24 cellular contexts compared by ENCODE assay signal in genomic region chr13:55569082-55569481, GRCh38.
"Had no signal": no experiment of that assay in that cellular context is flagged by ENCODE, and none has a peak within 500 bp of the region (broad histone marks: within the 10 kb centered on the region; RNA-seq: fewer than 3 reads in every experiment).

No MANE protein-coding gene starts in this region.

- H3K27me3 Mint-ChIP-seq: stimulated activated memory B cell treated with anti-CD40 and anti-IgM and Interleukin-4, amounts not matched to agents 10 μg/mL and 1 μg/mL and 100 μg/mL, for 72 hours; stimulated activated naive B cell treated with anti-CD40 and anti-IgM and Interleukin-4, amounts not matched to agents 10 μg/mL and 1 μg/mL and 100 μg/mL, for 72 hours; stimulated activated naive CD8-positive, alpha-beta T cell treated with anti-CD3 and anti-CD28 coated beads, Interleukin-15, amount 100 ng/mL, for 72 hours; stimulated activated naive CD8-positive, alpha-beta T cell treated with anti-CD3 and anti-CD28 coated beads, Interleukin-15, Interleukin-2, amounts not matched to agents 100 ng/mL and 50 ng/mL, for 24 hours; type B pancreatic cell had no signal

- H3K27ac Mint-ChIP-seq: stimulated activated effector memory CD8-positive, alpha-beta T cell treated with anti-CD3 and anti-CD28 coated beads, Interleukin-12 subunit alpha, Interleukin-12 subunit beta, amount 100 ng/mL, for 72 hours; stimulated activated memory B cell treated with anti-CD40 and anti-IgM and Interleukin-4, amounts not matched to agents 10 μg/mL and 1 μg/mL and 100 μg/mL, for 72 hours; stimulated activated naive B cell treated with anti-CD40 and anti-IgM and Interleukin-4, amounts not matched to agents 10 μg/mL and 1 μg/mL and 100 μg/mL, for 72 hours; stimulated activated naive CD8-positive, alpha-beta T cell treated with anti-CD3 and anti-CD28 coated beads, Interleukin-15, amount 100 ng/mL, for 72 hours; stimulated activated naive CD8-positive, alpha-beta T cell treated with anti-CD3 and anti-CD28 coated beads, Interleukin-15, Interleukin-2, amounts not matched to agents 100 ng/mL and 50 ng/mL, for 24 hours; type B pancreatic cell had no signal

- H3K4me3 Mint-ChIP-seq: stimulated activated effector memory CD8-positive, alpha-beta T cell treated with anti-CD3 and anti-CD28 coated beads, Interleukin-12 subunit alpha, Interleukin-12 subunit beta, amount 100 ng/mL, for 72 hours; stimulated activated memory B cell treated with anti-CD40 and anti-IgM and Interleukin-4, amounts not matched to agents 10 μg/mL and 1 μg/mL and 100 μg/mL, for 72 hours; stimulated activated naive B cell treated with anti-CD40 and anti-IgM and Interleukin-4, amounts not matched to agents 10 μg/mL and 1 μg/mL and 100 μg/mL, for 72 hours; stimulated activated naive CD8-positive, alpha-beta T cell treated with anti-CD3 and anti-CD28 coated beads, Interleukin-15, amount 100 ng/mL, for 72 hours; stimulated activated naive CD8-positive, alpha-beta T cell treated with anti-CD3 and anti-CD28 coated beads, Interleukin-15, Interleukin-2, amounts not matched to agents 100 ng/mL and 50 ng/mL, for 24 hours; type B pancreatic cell had no signal

- H3K4me1 Mint-ChIP-seq: stimulated activated effector memory CD8-positive, alpha-beta T cell treated with anti-CD3 and anti-CD28 coated beads, Interleukin-12 subunit alpha, Interleukin-12 subunit beta, amount 100 ng/mL, for 72 hours; stimulated activated memory B cell treated with anti-CD40 and anti-IgM and Interleukin-4, amounts not matched to agents 10 μg/mL and 1 μg/mL and 100 μg/mL, for 72 hours; stimulated activated naive B cell treated with anti-CD40 and anti-IgM and Interleukin-4, amounts not matched to agents 10 μg/mL and 1 μg/mL and 100 μg/mL, for 72 hours; stimulated activated naive CD8-positive, alpha-beta T cell treated with anti-CD3 and anti-CD28 coated beads, Interleukin-15, amount 100 ng/mL, for 72 hours had no signal

- H3K9me3 Mint-ChIP-seq: stimulated activated naive CD8-positive, alpha-beta T cell treated with anti-CD3 and anti-CD28 coated beads, Interleukin-15, Interleukin-2, amounts not matched to agents 100 ng/mL and 50 ng/mL, for 24 hours; type B pancreatic cell had no signal

- ATAC-seq: stimulated activated effector memory CD8-positive, alpha-beta T cell treated with anti-CD3 and anti-CD28 coated beads, Interleukin-12 subunit alpha, Interleukin-12 subunit beta, amount 100 ng/mL, for 72 hours; stimulated activated memory B cell treated with anti-CD40 and anti-IgM and Interleukin-4, amounts not matched to agents 10 μg/mL and 1 μg/mL and 100 μg/mL, for 72 hours; stimulated activated naive B cell treated with anti-CD40 and anti-IgM and Interleukin-4, amounts not matched to agents 10 μg/mL and 1 μg/mL and 100 μg/mL, for 72 hours; stimulated activated naive CD8-positive, alpha-beta T cell treated with anti-CD3 and anti-CD28 coated beads, Interleukin-15, amount 100 ng/mL, for 72 hours; stimulated activated naive CD8-positive, alpha-beta T cell treated with anti-CD3 and anti-CD28 coated beads, Interleukin-15, Interleukin-2, amounts not matched to agents 100 U/mL and 50 U/mL, for 24 hours; upper lobe of right lung had no signal

- H3K36me3 Mint-ChIP-seq: stimulated activated effector memory CD8-positive, alpha-beta T cell treated with anti-CD3 and anti-CD28 coated beads, Interleukin-12 subunit alpha, Interleukin-12 subunit beta, amount 100 ng/mL, for 72 hours; stimulated activated memory B cell treated with anti-CD40 and anti-IgM and Interleukin-4, amounts not matched to agents 10 μg/mL and 1 μg/mL and 100 μg/mL, for 72 hours; stimulated activated naive B cell treated with anti-CD40 and anti-IgM and Interleukin-4, amounts not matched to agents 10 μg/mL and 1 μg/mL and 100 μg/mL, for 72 hours; type B pancreatic cell had no signal

- DNase-seq: stimulated activated CD4-positive, alpha-beta T cell treated with anti-CD3 and anti-CD28 coated beads, Interleukin-2, amount 100 ng/mL, for 48 hours; stimulated activated CD4-positive, alpha-beta T cell treated with anti-CD3 and anti-CD28 coated beads, Interleukin-4, amount 100 ng/mL, for 1 hour; stimulated activated CD4-positive, alpha-beta T cell treated with anti-CD3 and anti-CD28 coated beads, Interleukin-4, amount 100 ng/mL, for 24 hours; stimulated activated CD4-positive, alpha-beta T cell treated with anti-CD3 and anti-CD28 coated beads, Interleukin-4, amount 100 ng/mL, for 4 hours; stimulated activated CD8-positive, alpha-beta memory T cell treated with anti-CD3 and anti-CD28 coated beads, Interleukin-4, amount 100 ng/mL, for 48 hours; stimulated activated naive B cell treated with anti-CD40 and anti-IgM and Interleukin-4, amounts not matched to agents 10 μg/mL and 1 μg/mL and 100 μg/mL, for 72 hours; stimulated activated naive CD4-positive, alpha-beta T cell; stimulated activated naive CD4-positive, alpha-beta T cell treated with Interleukin-2 at 50 U/mL for 16 hours; stimulated activated naive CD8-positive, alpha-beta T cell treated with anti-CD3 and anti-CD28 coated beads, Interleukin-15, amount 100 ng/mL, for 72 hours; stimulated activated naive CD8-positive, alpha-beta T cell treated with anti-CD3 and anti-CD28 coated beads, Interleukin-15, Interleukin-2, amounts not matched to agents 100 U/mL and 50 U/mL, for 24 hours; stomach; substantia nigra; testis; thyroid gland; tibial artery; transverse colon; trophoblast cell; upper lobe of left lung; upper lobe of right lung; uterus had no signal
